In genomic region chr5:140690941-140691924, GRCh38 we compare ENCODE assay signal across 8 cellular contexts. TPM values are rescaled to one million over a fixed set of nuclear protein-coding genes. Genes with fewer than 3 reads are reported as not detected.
DNase-seq lines count a peak whose midpoint lies in the region; ATAC-seq and TF ChIP-seq lines count a peak whose summit lies in the region.

Gene HARS1 (minus strand): TSS chr5:140691370. CDS start chr5:140691304, 66 bp downstream.
Gene HARS2 (plus strand): TSS chr5:140691455. CDS start chr5:140691649, 194 bp downstream.

- peak within 1 kb of the TSS; percentile 98 for H3K4me3 ChIP-seq in NB4 (ENCODE audit: low read depth, low read length)

- TF ChIP-seq POLR2A in NB4 (IDR thresholded peaks at IDR 0.05; ENCODE audit: extremely low read depth, insufficient read length): peak; percentile 88

- H3K27ac ChIP-seq in temporal lobe (ENCODE audit: low read depth, low read length): peak within 1 kb of the TSS; percentile 47

- H3K4me1 Mint-ChIP-seq in HFFc6 (ENCODE audit: low read depth): peaks cover 44% of the 10 kb centered on the region

- peak; percentile 97 for ATAC-seq in SK-N-SH treated with all-trans-retinoic acid at 6 μM for 48 hours
- ATAC-seq in activated naive CD4-positive, alpha-beta T cell treated with anti-CD3 and anti-CD28 coated beads, Interleukin-2, amount 50 U/mL, for 72 hours: peak; percentile 95 to 97

- H3K27ac Mint-ChIP-seq in HFFc6: peak within 1 kb of the TSS; percentile 95
- peak within 1 kb of the TSS; percentile 97 to 99 for H3K27ac Mint-ChIP-seq in activated naive CD4-positive, alpha-beta T cell treated with anti-CD3 and anti-CD28 coated beads, Interleukin-2, amount 50 U/mL, for 72 hours

- no peak for TF ChIP-seq CTCF in HFFc6 (IDR thresholded peaks at IDR 0.05)
- no peak for TF ChIP-seq CTCF in NB4 (IDR thresholded peaks at IDR 0.05; ENCODE audit: low read depth, low read length)

- no peaks in the 10 kb centered on the region for H3K27me3 Mint-ChIP-seq in HFFc6 (ENCODE audit: insufficient read depth)

- H3K9me3 Mint-ChIP-seq in HFFc6: no peaks in the 10 kb centered on the region
- no peaks in the 10 kb centered on the region for H3K9me3 Mint-ChIP-seq in activated naive CD4-positive, alpha-beta T cell treated with anti-CD3 and anti-CD28 coated beads, Interleukin-2, amount 50 U/mL, for 72 hours

- H3K4me3 Mint-ChIP-seq in HFFc6: peak within 1 kb of the TSS; percentile 97

- peak; percentile 90 for DNase-seq in GM04504 (ENCODE audit: low read depth)
- DNase-seq in HFFc6: peak; percentile 98
- DNase-seq in NB4 (ENCODE audit: low read depth): peak; percentile 96
- DNase-seq in activated naive CD4-positive, alpha-beta T cell treated with anti-CD3 and anti-CD28 coated beads, Interleukin-2, amount 50 U/mL, for 72 hours (ENCODE audit: low spot score in 2 of 2): peak; percentile 81 to 87
- DNase-seq in glomerular endothelial cell (ENCODE audit: extremely low read depth, low read depth, low spot score): peak; percentile 74
- peak; percentile 88 for DNase-seq in occipital lobe (lab: John Stamatoyannopoulos, UW)

- H3K36me3 Mint-ChIP-seq in HFFc6 (ENCODE audit: low read depth): peaks cover 24% of the 10 kb centered on the region
- H3K36me3 Mint-ChIP-seq in activated naive CD4-positive, alpha-beta T cell treated with anti-CD3 and anti-CD28 coated beads, Interleukin-2, amount 50 U/mL, for 72 hours: peaks cover 18 to 22% of the 10 kb centered on the region in 2 donors

TF ChIP-seq in SK-N-SH treated with all-trans-retinoic acid at 6 μM for 48 hours, 23 proteins besides CTCF, POLR2A, EP300 and RAD21 (continues in another document):
- TF ChIP-seq ISL1 (CRISPR knock-in tag; IDR thresholded peaks at IDR 0.05): no peak
- TF ChIP-seq ZFP3 (CRISPR knock-in tag; IDR thresholded peaks at IDR 0.05): no peak
- no peak for TF ChIP-seq PPARA (CRISPR knock-in tag; IDR thresholded peaks at IDR 0.05; ENCODE audit: borderline replicate concordance)
- TF ChIP-seq RARB (CRISPR knock-in tag; IDR thresholded peaks at IDR 0.05): no peak
- TF ChIP-seq CREB5 (CRISPR knock-in tag; IDR thresholded peaks at IDR 0.05; ENCODE audit: low read depth): no peak
- no peak for TF ChIP-seq POU6F1 (CRISPR knock-in tag; IDR thresholded peaks at IDR 0.05; ENCODE audit: borderline replicate concordance, low read depth)
- no peak for TF ChIP-seq CSRNP3 (CRISPR knock-in tag; IDR thresholded peaks at IDR 0.05)
- TF ChIP-seq GLIS3 (CRISPR knock-in tag; IDR thresholded peaks at IDR 0.05): no peak
- TF ChIP-seq TCF4 (CRISPR knock-in tag; IDR thresholded peaks at IDR 0.05; ENCODE audit: borderline replicate concordance): no peak
- TF ChIP-seq TOX (CRISPR knock-in tag; IDR thresholded peaks at IDR 0.05; ENCODE audit: borderline replicate concordance): no peak
- no peak for TF ChIP-seq TSHZ2 (CRISPR knock-in tag; IDR thresholded peaks at IDR 0.05)
- no peak for TF ChIP-seq ZNF565 (CRISPR knock-in tag; conservative IDR thresholded peaks at IDR 0.05; ENCODE audit: low read depth)
- no peak for TF ChIP-seq ZNF8 (CRISPR knock-in tag; IDR thresholded peaks at IDR 0.05)
- TF ChIP-seq PATZ1 (CRISPR knock-in tag; IDR thresholded peaks at IDR 0.05; ENCODE audit: borderline replicate concordance): no peak
- no peak for TF ChIP-seq ZNF70 (CRISPR knock-in tag; IDR thresholded peaks at IDR 0.05)
- TF ChIP-seq ARNTL (CRISPR knock-in tag; IDR thresholded peaks at IDR 0.05; ENCODE audit: borderline replicate concordance, low read depth): no peak
- no peak for TF ChIP-seq ESRRG (CRISPR knock-in tag; IDR thresholded peaks at IDR 0.05)
- no peak for TF ChIP-seq ZFP30 (CRISPR knock-in tag; IDR thresholded peaks at IDR 0.05)
- TF ChIP-seq ZC3H10 (CRISPR knock-in tag; IDR thresholded peaks at IDR 0.05): no peak

RNA-seq across cellular contexts. Expression of gene HARS1, which starts in this region (rescaled TPM):
- total RNA-seq in HFFc6 (2021; fragmentation: NEBNext Ultra II Directional; extraction: Animal tissue kit (Norgen Biotek cat#: 25700)): 100 to 1,000 TPM in 1 of 6 experiments, 10 to 100 TPM in 5; 89.1 to 102 (median 96.8) TPM
- total RNA-seq in activated naive CD4-positive, alpha-beta T cell treated with anti-CD3 and anti-CD28 coated beads, Interleukin-2, amount 50 U/mL, for 72 hours: 10 to 100 TPM; 78.9 to 94.6 TPM
- total RNA-seq in glomerular endothelial cell (76.7 and 101 TPM in 2 replicates), occipital lobe (70.7 TPM), temporal lobe (59.3 TPM)

RNA-seq across cellular contexts. Expression of gene HARS2, which starts in this region (rescaled TPM):
- 10 to 100 TPM; 22.1 to 23.5 (median 22.9) TPM for total RNA-seq in HFFc6 (2021; fragmentation: NEBNext Ultra II Directional; extraction: Animal tissue kit (Norgen Biotek cat#: 25700))
- 10 to 100 TPM; 29.8 to 34.1 TPM for total RNA-seq in activated naive CD4-positive, alpha-beta T cell treated with anti-CD3 and anti-CD28 coated beads, Interleukin-2, amount 50 U/mL, for 72 hours
- total RNA-seq in glomerular endothelial cell (28.4 and 32.1 TPM in 2 replicates), occipital lobe (31.0 TPM), temporal lobe (25.1 TPM)

Comparison
In these comparisons a context has a peak if more than half of its experiments do, and no peak if none do; other contexts are left out.
1. Peak in every context shown above with its lines: DNase-seq, ATAC-seq, H3K4me3 ChIP-seq and H3K27ac ChIP-seq.